Comparison of ENCODE assay signal across 14 cellular contexts in genomic region chr20:46649965-46650542, GRCh38. TPM values are rescaled to one million over a fixed set of nuclear protein-coding genes. Genes with fewer than 3 reads are reported as not detected.
"Had no signal": no experiment of that assay in that cellular context is flagged by ENCODE, and none has a peak within 500 bp of the region (broad histone marks: within the 10 kb centered on the region; RNA-seq: fewer than 3 reads in every experiment).

No MANE protein-coding gene starts in this region.

- H3K4me3 Mint-ChIP-seq: effector memory CD8-positive, alpha-beta T cell; naive thymus-derived CD4-positive, alpha-beta T cell had no signal

- H3K9me3 ChIP-seq: suprapubic skin, tibial artery, upper lobe of left lung, uterus had no signal

- H2AFZ ChIP-seq: hepatocyte had no signal

- H3K4me1 ChIP-seq: foreskin keratinocyte had no signal

- H3K79me2 ChIP-seq: hepatocyte had no signal

- H3K36me3 ChIP-seq: suprapubic skin, tibial artery, upper lobe of left lung, uterus had no signal

- DNase-seq: effector memory CD8-positive, alpha-beta T cell; erythroblast; foreskin keratinocyte; mammary epithelial cell; naive thymus-derived CD4-positive, alpha-beta T cell; nephron progenitor cell; small intestine; stimulated activated CD4-positive, alpha-beta T cell treated with anti-CD3 and anti-CD28 coated beads, Interleukin-12 subunit alpha, Interleukin-12 subunit beta, amount 100 ng/mL, for 4 hours; stimulated activated naive CD4-positive, alpha-beta T cell treated with Interleukin-2 at 50 U/mL for 16 hours; tibial artery; upper lobe of left lung; uterus had no signal

- FAIRE-seq: small intestine had no signal

- H3K27ac Mint-ChIP-seq: effector memory CD8-positive, alpha-beta T cell; naive thymus-derived CD4-positive, alpha-beta T cell; nephron progenitor cell had no signal

- H3K9me3 Mint-ChIP-seq: effector memory CD8-positive, alpha-beta T cell had no signal

- H3K4me3 ChIP-seq: hepatocyte, tibial artery, upper lobe of left lung, uterus had no signal

- ATAC-seq: effector memory CD8-positive, alpha-beta T cell; foreskin keratinocyte; naive thymus-derived CD4-positive, alpha-beta T cell had no signal

- H3K27ac ChIP-seq: foreskin keratinocyte, hepatocyte, suprapubic skin, tibial artery, upper lobe of left lung, uterus had no signal

RNA-seq across cellular contexts. Expression of gene SLC13A3, which starts 1.2 kb away (rescaled TPM):
- polyA plus RNA-seq: naive thymus-derived CD4-positive, alpha-beta T cell had no signal

RNA-seq across cellular contexts. Expression of gene SLC2A10, which starts 59.4 kb away (rescaled TPM):
- polyA plus RNA-seq: mammary epithelial cell; naive thymus-derived CD4-positive, alpha-beta T cell had no signal
